ENCODE assay signal across 8 cellular contexts in genomic region chr16:31179747-31180458, GRCh38. TPM values are rescaled to one million over a fixed set of nuclear protein-coding genes. Genes with fewer than 3 reads are reported as not detected.
DNase-seq lines count a peak whose midpoint lies in the region; ATAC-seq, FAIRE-seq and TF ChIP-seq lines count a peak whose summit lies in the region.

Gene FUS, plus strand, starts transcription at chr16:31180139. Its CDS starts 76 bp downstream, at chr16:31180215.

- TF ChIP-seq CTCF in type B pancreatic cell (conservative IDR thresholded peaks at IDR 0.05) = no peak

- 0% methylated on average over 69 of the region's 69 CpGs for WGBS in adipose tissue, 3 donors

- ATAC-seq in HG02763 (IDR thresholded peaks at IDR 0.05; ENCODE audit: unreplicated experiment) (peak; percentile 67), T-cell (replicated peaks in 1 of 4) (peak; percentile 64 to 79 (median 69))

- H3K4me3 Mint-ChIP-seq in T-cell = peak within 1 kb of the TSS; percentile 97 to 98 (median 98)
- peak within 1 kb of the TSS; percentile 95 for H3K4me3 Mint-ChIP-seq in type B pancreatic cell

- peak; percentile 88 for DNase-seq in GM12892 (ENCODE audit: insufficient read length)
- peak; percentile 61 for DNase-seq in NCI-H1417 treated with DMSO at 0.1 percent for 48 hours (lab: John Stamatoyannopoulos, UW)
- peak; percentile 78 to 96 (median 89) for DNase-seq in T-cell
- DNase-seq in cardiac septum (ENCODE audit: low spot score) = peak; percentile 98
- peak; percentile 84 to 98 (median 90) for DNase-seq in posterior cingulate gyrus
- DNase-seq in type B pancreatic cell (ENCODE audit: extremely low spot score, unreplicated experiment) = peak; percentile 92

- intact Hi-C loops in cardiac septum (cut with DNase I) = loop anchor here (2.0 to 10.0 kb wide), 4 partner anchors 37 to 262 kb away; partner anchors contain the start of genes KAT8 and ZNF843
- intact Hi-C loops in posterior cingulate gyrus (cut with DNase I) = loop anchor here (2.0 to 10.0 kb wide), 2 partner anchors 37 to 275 kb away; partner anchors contain the start of gene ARMC5

- H3K27me3 Mint-ChIP-seq in T-cell (peaks cover 0 to 2% of the 10 kb centered on the region in 2 donors), type B pancreatic cell (peaks cover 3% of the 10 kb centered on the region)

- H3K27ac Mint-ChIP-seq in T-cell = peak within 1 kb of the TSS; percentile 99
- peak within 1 kb of the TSS; percentile 100 for H3K27ac Mint-ChIP-seq in type B pancreatic cell

- FAIRE-seq in GM12892 (lab: Jason Lieb, UNC) = peak; percentile 98

- peak within 1 kb of the TSS; percentile 98 for H3K27ac ChIP-seq in adipose tissue (ENCODE audit: low read depth, low read length)

- POLR2A ChIA-PET in T-cell (lab: Charles Lee) = interaction anchor here (0.5 to 2.1 kb wide), 8 partner anchors 10 to 62 kb away, joined by 3 to 16 read pairs (median 6); partner anchors contain the start of genes KAT8 (in 1 of the 2) and PYCARD (in 1 of the 2)

- peaks cover 58 to 70% (median 65%) of the 10 kb centered on the region in 3 donors for H3K4me1 Mint-ChIP-seq in T-cell
- peaks cover 29% of the 10 kb centered on the region for H3K4me1 Mint-ChIP-seq in type B pancreatic cell (ENCODE audit: unreplicated experiment)

- peak; percentile 100 for TF ChIP-seq POLR2A in GM12892 (IDR thresholded peaks at IDR 0.05; ENCODE audit: low read depth, low read length)

- no peaks in the 10 kb centered on the region for H3K9me3 Mint-ChIP-seq in T-cell
- H3K9me3 Mint-ChIP-seq in type B pancreatic cell = no peaks in the 10 kb centered on the region

- CTCF ChIA-PET in T-cell (lab: Charles Lee) = interaction anchor here (1.0 to 1.2 kb wide), 3 partner anchors 20 to 38 kb away, joined by 3 to 4 read pairs (median 4); no protein-coding TSS in a partner anchor

- H3K36me3 Mint-ChIP-seq in T-cell (peaks cover 33% of the 10 kb centered on the region), type B pancreatic cell (peaks cover 31% of the 10 kb centered on the region)

RNA-seq across cellular contexts. Expression of gene FUS, which starts in this region (rescaled TPM):
- 329 TPM for polyA plus RNA-seq in GM12892 (2012; ENCODE audit: missing spikeins)
- total RNA-seq in T-cell (100 to 1,000 TPM; 410 to 963 (median 434) TPM), cardiac septum (158 TPM), type B pancreatic cell (ENCODE audit: low replicate concordance) (400 and 654 TPM in 2 replicates)
- polyA plus RNA-seq in adipose tissue = 100 to 1,000 TPM in 2 of 3 donors, 10 to 100 TPM in 1; 79.6 to 236 (median 213) TPM

Comparison
In these comparisons a context has a peak if more than half of its experiments do, and no peak if none do; other contexts are left out.
1. Peak in every context shown above with its lines: DNase-seq, ATAC-seq and H3K27ac ChIP-seq.